In genomic region chr12:120290541-120291312, GRCh38 we compare ENCODE assay signal across 8 cellular contexts. TPM values are rescaled to one million over a fixed set of nuclear protein-coding genes. Genes with fewer than 3 reads are reported as not detected.
A peak's percentile ranks its signal among the peaks of the same experiment; 100 is the strongest.
DNase-seq lines count a peak whose midpoint lies in the region; ATAC-seq, FAIRE-seq and TF ChIP-seq lines count a peak whose summit lies in the region.

No MANE protein-coding gene starts in this region.

- 22 to 31% methylated on average over 27 of the region's 27 CpGs for WGBS in lower leg skin, 2 donors

- H3K4me3 ChIP-seq in lower leg skin (ENCODE audit: low read depth, poor library complexity, severe bottlenecking) = no peak overlapping the region

- ATAC-seq in stimulated activated naive CD8-positive, alpha-beta T cell treated with anti-CD3 and anti-CD28 coated beads, Interleukin-15, Interleukin-2, amounts not matched to agents 100 U/mL and 50 U/mL, for 24 hours = no peak
- ATAC-seq in GM18858 (IDR thresholded peaks at IDR 0.05; ENCODE audit: unreplicated experiment) (no peak), HG03460 (IDR thresholded peaks at IDR 0.05; ENCODE audit: unreplicated experiment) (no peak)

- no peak for TF ChIP-seq POLR2A in lower leg skin (IDR thresholded peaks at IDR 0.05)

- intact Hi-C loops in lower leg skin (cut with DNase I; ENCODE audit: low total_unique reads) = no loop called here

- no peak for TF ChIP-seq CTCF in lower leg skin (IDR thresholded peaks at IDR 0.05)

- no peak for FAIRE-seq in RCC 7860 (lab: Jason Lieb, UNC)

- DNase-seq in NCI-H1417 (lab: John Stamatoyannopoulos, UW) = peak in 2 of 3 experiments; percentile 47 to 69
- no peak for DNase-seq in NCI-H1417 treated with DMSO at 0.1 percent for 48 hours (lab: John Stamatoyannopoulos, UW)
- DNase-seq in RCC 7860 (ENCODE audit: low spot score) = peak; percentile 70
- peak; percentile 21 for DNase-seq in astrocyte of the hippocampus (ENCODE audit: low read depth, low spot score)
- peak; percentile 34 to 86 for DNase-seq in lower leg skin (ENCODE audit: low spot score in 2 of 2)
- peak; percentile 45 for DNase-seq in stimulated activated naive CD8-positive, alpha-beta T cell treated with anti-CD3 and anti-CD28 coated beads, Interleukin-15, Interleukin-2, amounts not matched to agents 100 U/mL and 50 U/mL, for 24 hours

RNA-seq across cellular contexts. Expression of gene RNU4-2, which starts 1.0 kb away (rescaled TPM):
- under 1 TPM in 2 of 4 donors, not detected in 2; under 0.01 TPM for total RNA-seq in lower leg skin

RNA-seq across cellular contexts. Expression of gene RNU4-1, which starts 2.3 kb away (rescaled TPM):
- under 1 TPM in 2 of 4 donors, not detected in 2; under 0.01 TPM for total RNA-seq in lower leg skin

RNA-seq across cellular contexts. Expression of gene SIRT4, which starts 11.4 kb away (rescaled TPM):
- total RNA-seq in lower leg skin = 1 to 10 TPM in 3 of 4 donors, under 1 TPM in 1; 0.49 to 4.1 (median 2.8) TPM

RNA-seq across cellular contexts. Expression of gene PXN, which starts 25.2 kb away (rescaled TPM):
- total RNA-seq in lower leg skin = 10 to 100 TPM; 36.3 to 54.0 (median 49.8) TPM

RNA-seq across cellular contexts. Expression of gene PLA2G1B, which starts 36.9 kb away (rescaled TPM):
- not detected for total RNA-seq in lower leg skin
